Comparison of ENCODE assay signal across 20 cellular contexts in genomic region chr3:17737591-17737990, GRCh38. TPM values are rescaled to one million over a fixed set of nuclear protein-coding genes. Genes with fewer than 3 reads are reported as not detected.
A peak's percentile ranks its signal among the peaks of the same experiment; 100 is the strongest.
DNase-seq lines count a peak whose midpoint lies in the region; ATAC-seq, FAIRE-seq and TF ChIP-seq lines count a peak whose summit lies in the region.
"Had no signal": no experiment of that assay in that cellular context is flagged by ENCODE, and none has a peak within 500 bp of the region (broad histone marks: within the 10 kb centered on the region; RNA-seq: fewer than 3 reads in every experiment).

No MANE protein-coding gene starts in this region.

- SMC1A ChIA-PET in GM12878 (lab: Charles Lee; ENCODE audit: uncharacterized antibody, unreplicated experiment), result interaction anchor here (1.6 kb wide), 1 partner anchor 10 kb away, joined by 8 read pairs; no protein-coding TSS in a partner anchor

- in situ Hi-C loops in GM12878 (cut with MboI), result no loop called here

- H3K4me1 ChIP-seq in Loucy (ENCODE audit: insufficient read depth, low read length, poor library complexity, severe bottlenecking), result peaks cover 64% of the 10 kb centered on the region
- no peaks in the 10 kb centered on the region for H3K4me1 ChIP-seq in GM12878 (ENCODE audit: control insufficient read depth, insufficient read depth, low read length)
- H3K4me1 ChIP-seq in adrenal gland (replicated peaks in 1 of 2), result peaks cover 13 to 36% of the 10 kb centered on the region in 2 donors
- peaks cover 0 to 16% of the 10 kb centered on the region in 2 donors for H3K4me1 ChIP-seq in right atrium auricular region

- CTCF ChIA-PET in GM12878 (lab: Yijun Ruan, JAX), result interaction anchor here (0.6 to 1.2 kb wide), 3 partner anchors 66 to 520 kb away, joined by 4 to 5 read pairs (median 5); no protein-coding TSS in a partner anchor

- no peak for TF ChIP-seq CTCF in natural killer cell (IDR thresholded peaks at IDR 0.05)
- TF ChIP-seq CTCF in Loucy (conservative IDR thresholded peaks at IDR 0.05; ENCODE audit: low read length), result no peak
- no peak for TF ChIP-seq CTCF in GM12878 (IDR thresholded peaks at IDR 0.05 in 2 of 3, conservative IDR thresholded peaks at IDR 0.05 in 1 of 3; ENCODE audit: control insufficient read depth in 2 of 3, extremely low read depth in 1 of 3, insufficient read depth in 1 of 3, low read depth in 3 of 3, low read length in 3 of 3)
- no peak for TF ChIP-seq CTCF in adrenal gland (IDR thresholded peaks at IDR 0.05)
- TF ChIP-seq CTCF in type B pancreatic cell (conservative IDR thresholded peaks at IDR 0.05), result no peak
- TF ChIP-seq CTCF in GM10266 (IDR thresholded peaks at IDR 0.05; ENCODE audit: control insufficient read depth, insufficient read depth, low read depth, missing control alignments), result no peak
- TF ChIP-seq CTCF in right atrium auricular region (IDR thresholded peaks at IDR 0.05), result no peak

- no peaks in the 10 kb centered on the region for H3F3A ChIP-seq in Loucy (ENCODE audit: low read depth)

- DNase-seq in natural killer cell (no peak), GM12878 (ENCODE audit: low read depth, low spot score) (no peak), adrenal gland (no peak), type B pancreatic cell (ENCODE audit: extremely low spot score, unreplicated experiment) (no peak), GM10266 (ENCODE audit: extremely low spot score) (no peak), right atrium auricular region (ENCODE audit: low spot score) (no peak)
- no peak for DNase-seq in natural killer cell treated with Interleukin-12 subunit alpha and Interleukin-12 subunit beta and Interleukin-15 and Interleukin-18, amount 100 ng/mL, for 72 hours (ENCODE audit: low spot score)
- DNase-seq: GOT3, HCEC 1CT, NCI-H1417 treated with DMSO at 0.1 percent for 48 hours, NCI-H187, NCI-H2107, NCI-H748 treated with DMSO at 0.1 percent for 48 hours, Peyer's patch, T-helper 1 cell had no signal

- H3K9ac ChIP-seq in Loucy (ENCODE audit: low read depth, low read length, poor library complexity, severe bottlenecking), result peak overlapping the region; percentile 51
- peak overlapping the region; percentile 36 for H3K9ac ChIP-seq in GM12878 (ENCODE audit: control insufficient read depth, insufficient read depth, low read length)

- RAD21 ChIA-PET in GM12878 (lab: Charles Lee; ENCODE audit: unreplicated experiment), result interaction anchor here (1.3 kb wide), 1 partner anchor 10 kb away, joined by 5 read pairs; no protein-coding TSS in a partner anchor

- H3K4me3 Mint-ChIP-seq in natural killer cell (no peak overlapping the region), type B pancreatic cell (no peak overlapping the region)
- H3K4me3 Mint-ChIP-seq in natural killer cell treated with Interleukin-12 subunit alpha and Interleukin-12 subunit beta and Interleukin-15 and Interleukin-18, amount 100 ng/mL, for 72 hours, result no peak overlapping the region
- H3K4me3 Mint-ChIP-seq: CD14-positive monocyte had no signal

- intact Hi-C loops in natural killer cell (cut with micrococcal nuclease), result no loop called here
- intact Hi-C loops in GM12878 (cut with micrococcal nuclease; ENCODE audit: unreplicated experiment), result loop anchor here (5.0 kb wide), 1 partner anchor 90 kb away; no protein-coding TSS in a partner anchor
- intact Hi-C loops in adrenal gland (cut with DNase I), result no loop called here

- no peak for FAIRE-seq in GM12878 (lab: Jason Lieb, UNC)
- FAIRE-seq: GM12892, HTR-8/SVneo had no signal

- H3K9me3 Mint-ChIP-seq in natural killer cell, result no peaks in the 10 kb centered on the region
- no peaks in the 10 kb centered on the region for H3K9me3 Mint-ChIP-seq in natural killer cell treated with Interleukin-12 subunit alpha and Interleukin-12 subunit beta and Interleukin-15 and Interleukin-18, amount 100 ng/mL, for 72 hours
- no peaks in the 10 kb centered on the region for H3K9me3 Mint-ChIP-seq in type B pancreatic cell

- peak overlapping the region; percentile 84 for H3K4me3 ChIP-seq in Loucy (ENCODE audit: low read length, poor library complexity, severe bottlenecking)
- H3K4me3 ChIP-seq in GM12878, result peak overlapping the region; percentile 79
- H3K4me3 ChIP-seq in adrenal gland, result no peak overlapping the region
- no peak overlapping the region for H3K4me3 ChIP-seq in right atrium auricular region
- H3K4me3 ChIP-seq: Peyer's patch had no signal

- H3K27ac ChIP-seq in GM12878 (ENCODE audit: control insufficient read depth, insufficient read depth) (no peak overlapping the region; the same call in 1 of the 2 replicates), adrenal gland (no peak overlapping the region), right atrium auricular region (no peak overlapping the region)
- H3K27ac ChIP-seq: Peyer's patch had no signal

- no peak for TF ChIP-seq EP300 in GM12878 (IDR thresholded peaks at IDR 0.05; ENCODE audit: borderline replicate concordance in 1 of 2, control insufficient read depth in 1 of 2, low read depth in 2 of 2, low read length in 2 of 2)

- peaks cover 94% of the 10 kb centered on the region for H3K79me2 ChIP-seq in Loucy (ENCODE audit: insufficient read depth, low read length)
- peaks cover 86% of the 10 kb centered on the region for H3K79me2 ChIP-seq in GM12878 (ENCODE audit: control insufficient read depth, insufficient read depth, low read length)

- peak overlapping the region; percentile 3 to 44 for H3K27ac Mint-ChIP-seq in natural killer cell
- peak overlapping the region in 1 of 2 donors; percentile 70 for H3K27ac Mint-ChIP-seq in natural killer cell treated with Interleukin-12 subunit alpha and Interleukin-12 subunit beta and Interleukin-15 and Interleukin-18, amount 100 ng/mL, for 72 hours
- no peak overlapping the region for H3K27ac Mint-ChIP-seq in type B pancreatic cell

- no peaks in the 10 kb centered on the region for H3K9me3 ChIP-seq in Loucy (ENCODE audit: insufficient read depth, low read depth, low read length)
- H3K9me3 ChIP-seq in GM12878 (replicated peaks; ENCODE audit: control insufficient read depth, insufficient read depth, low read length), result no peaks in the 10 kb centered on the region; the same call in 1 of the 3 replicates
- H3K9me3 ChIP-seq in adrenal gland (replicated peaks in 1 of 3), result no peaks in the 10 kb centered on the region
- no peaks in the 10 kb centered on the region for H3K9me3 ChIP-seq in right atrium auricular region
- H3K9me3 ChIP-seq: Peyer's patch had no signal

- no TSS peak for BruUV-seq in GM12878 (replicated peaks; lab: Mats Ljungman, UMichigan)

- H2AFZ ChIP-seq in Loucy (ENCODE audit: low read length) (no peak overlapping the region), GM12878 (ENCODE audit: control insufficient read depth, low read depth, low read length) (no peak overlapping the region)

- no peaks in the 10 kb centered on the region for H3K9me2 ChIP-seq in Loucy (replicated peaks; ENCODE audit: low read depth, low read length)

- H3K36me3 ChIP-seq in Loucy (ENCODE audit: insufficient read depth, low read length) (no peaks in the 10 kb centered on the region), GM12878 (ENCODE audit: control insufficient read depth in 2 of 2, insufficient read depth in 2 of 2, low read length in 1 of 2) (peaks cover 0 to 4% of the 10 kb centered on the region in 2 experiments; a peak in 2 of 4 replicates), adrenal gland (replicated peaks in 1 of 2) (no peaks in the 10 kb centered on the region), right atrium auricular region (no peaks in the 10 kb centered on the region)
- H3K36me3 ChIP-seq: Peyer's patch had no signal

- TF ChIP-seq RAD21 in GM12878 (IDR thresholded peaks at IDR 0.05; ENCODE audit: insufficient read depth, low read depth, low read length), result no peak

- no peaks in the 10 kb centered on the region for H3K36me3 Mint-ChIP-seq in natural killer cell
- H3K36me3 Mint-ChIP-seq in natural killer cell treated with Interleukin-12 subunit alpha and Interleukin-12 subunit beta and Interleukin-15 and Interleukin-18, amount 100 ng/mL, for 72 hours, result no peaks in the 10 kb centered on the region
- peaks cover 26% of the 10 kb centered on the region for H3K36me3 Mint-ChIP-seq in type B pancreatic cell

- TF ChIP-seq POLR2A in GM12878 (IDR thresholded peaks at IDR 0.05; ENCODE audit: low read depth, low read length) (no peak), adrenal gland (IDR thresholded peaks at IDR 0.05) (no peak)

- H3K27me3 ChIP-seq in Loucy (ENCODE audit: insufficient read depth, low read length, poor library complexity, severe bottlenecking), result no peaks in the 10 kb centered on the region
- H3K27me3 ChIP-seq in GM12878 (replicated peaks in 1 of 2; ENCODE audit: control insufficient read depth in 2 of 2, insufficient read depth in 2 of 2, low read length in 1 of 2), result no peaks in the 10 kb centered on the region
- no peaks in the 10 kb centered on the region for H3K27me3 ChIP-seq in adrenal gland
- H3K27me3 ChIP-seq in right atrium auricular region, result no peaks in the 10 kb centered on the region
- H3K27me3 ChIP-seq: Peyer's patch had no signal

- no peak for ATAC-seq in natural killer cell
- no peak for ATAC-seq in natural killer cell treated with Interleukin-12 subunit alpha and Interleukin-12 subunit beta and Interleukin-15 and Interleukin-18, amount 100 ng/mL, for 72 hours
- no peak for ATAC-seq in GM12878
- ATAC-seq: SK-N-SH treated with all-trans-retinoic acid at 6 μM for 48 hours had no signal

- H3K4me2 ChIP-seq in Loucy (ENCODE audit: low read depth, low read length, poor library complexity, severe bottlenecking), result peak overlapping the region; percentile 89
- H3K4me2 ChIP-seq in GM12878 (ENCODE audit: control insufficient read depth, insufficient read depth), result peak overlapping the region; percentile 73

- POLR2A ChIA-PET in GM12878 (lab: Charles Lee), result interaction anchor here (1.0 to 2.5 kb wide), 2 partner anchors 10 kb away, joined by 3 to 8 read pairs; no protein-coding TSS in a partner anchor

- H3K27me3 Mint-ChIP-seq in natural killer cell (ENCODE audit: low read depth in 2 of 2) (no peaks in the 10 kb centered on the region), type B pancreatic cell (no peaks in the 10 kb centered on the region)
- no peaks in the 10 kb centered on the region for H3K27me3 Mint-ChIP-seq in natural killer cell treated with Interleukin-12 subunit alpha and Interleukin-12 subunit beta and Interleukin-15 and Interleukin-18, amount 100 ng/mL, for 72 hours

- H4K20me1 ChIP-seq in Loucy (ENCODE audit: insufficient read depth, low read length, poor library complexity, severe bottlenecking) (peaks cover 33% of the 10 kb centered on the region), GM12878 (ENCODE audit: control insufficient read depth, insufficient read depth) (no peaks in the 10 kb centered on the region)

- peaks cover 54 to 55% of the 10 kb centered on the region in 2 donors for H3K4me1 Mint-ChIP-seq in natural killer cell
- peaks cover 30 to 48% of the 10 kb centered on the region in 2 donors for H3K4me1 Mint-ChIP-seq in natural killer cell treated with Interleukin-12 subunit alpha and Interleukin-12 subunit beta and Interleukin-15 and Interleukin-18, amount 100 ng/mL, for 72 hours (ENCODE audit: low read depth in 2 of 2)
- H3K4me1 Mint-ChIP-seq in type B pancreatic cell (ENCODE audit: unreplicated experiment), result peaks cover 27% of the 10 kb centered on the region

RNA-seq across cellular contexts. Expression of gene TBC1D5, which starts 4.8 kb away (rescaled TPM):
- 10 to 100 TPM; 63.8 to 81.9 (median 74.9) TPM for total RNA-seq in natural killer cell
- 10 to 100 TPM; 43.4 to 51.6 TPM for total RNA-seq in natural killer cell treated with Interleukin-12 subunit alpha and Interleukin-12 subunit beta and Interleukin-15 and Interleukin-18, amount 100 ng/mL, for 72 hours
- 210 and 223 TPM in 2 replicates for total RNA-seq in GM12878 (2013; cell fraction: nucleolus; rRNA removed)
- total RNA-seq in GM12878 (2014; rRNA removed), result 52.6 and 58.6 TPM in 2 replicates
- total RNA-seq in GM12878 (2014; rRNA removed; fragmentation: Illumina TruSeq; extraction: Trizol), result 61.0 and 62.4 TPM in 2 replicates
- 46.7 and 48.9 TPM in 2 replicates for total RNA-seq in GM12878 (2021)
- 18.8 TPM for polyA plus RNA-seq in GM12878 (2011; ENCODE audit: low read depth)
- 50.0 and 56.7 TPM in 2 replicates for polyA plus RNA-seq in GM12878 (2011; rRNA removed)
- 36.9 and 37.2 TPM in 2 replicates for polyA plus RNA-seq in GM12878 (2011; cell fraction: cytosol; rRNA removed)
- polyA plus RNA-seq in GM12878 (2011; cell fraction: nucleus; rRNA removed), result 33.2 and 33.3 TPM in 2 replicates
- polyA plus RNA-seq in GM12878 (2012), result 18.9 and 21.7 TPM in 2 replicates
- polyA plus RNA-seq in GM12878 (2014; fragmentation: Illumina TruSeq; extraction: Trizol), result 43.7 and 57.6 TPM in 2 replicates
- 1 to 10 TPM; 5.5 to 5.8 TPM for polyA plus RNA-seq in GM12878 (2014; fragmentation: Nextera tagmentation; extraction: Ambion mirVana)
- 26.9 and 30.5 TPM in 2 replicates for polyA plus RNA-seq in GM12878 (2014; rRNA removed)
- 10 to 100 TPM; 40.7 to 43.8 TPM for polyA plus RNA-seq in GM12878 (2016; fragmentation: Nextera tagmentation; extraction: Ambion mirVana)
- 95.1 and 112 TPM in 2 replicates for polyA minus RNA-seq in GM12878 (2011; rRNA and poly(A)+ RNA removed)
- 35.2 and 36.5 TPM in 2 replicates for polyA minus RNA-seq in GM12878 (2011; cell fraction: cytosol; rRNA and poly(A)+ RNA removed)
- 76.8 and 114 TPM in 2 replicates for polyA minus RNA-seq in GM12878 (2011; cell fraction: nucleus; rRNA and poly(A)+ RNA removed)
- total RNA-seq in adrenal gland, result 100 to 1,000 TPM in 2 of 8 donors, 10 to 100 TPM in 6; 47.5 to 108 (median 75.5) TPM
- polyA plus RNA-seq in adrenal gland, result 10 to 100 TPM in 2 of 3 donors, 1 to 10 TPM in 1; 6.4 to 27.5 (median 16.8) TPM
- total RNA-seq in type B pancreatic cell (ENCODE audit: low replicate concordance), result 33.4 and 48.7 TPM in 2 replicates
- 10 to 100 TPM; 35.2 to 40.2 TPM for total RNA-seq in right atrium auricular region

Comparison
In these comparisons a context has a peak if more than half of its experiments do, and no peak if none do; other contexts are left out.
1. H3K4me3 ChIP-seq: peak in Loucy (single experiment) and GM12878 (single experiment); none in adrenal gland (0 of 4) and right atrium auricular region (0 of 2).